Comparison of ENCODE assay signal across 11 cellular contexts in the genomic region with DNA sequence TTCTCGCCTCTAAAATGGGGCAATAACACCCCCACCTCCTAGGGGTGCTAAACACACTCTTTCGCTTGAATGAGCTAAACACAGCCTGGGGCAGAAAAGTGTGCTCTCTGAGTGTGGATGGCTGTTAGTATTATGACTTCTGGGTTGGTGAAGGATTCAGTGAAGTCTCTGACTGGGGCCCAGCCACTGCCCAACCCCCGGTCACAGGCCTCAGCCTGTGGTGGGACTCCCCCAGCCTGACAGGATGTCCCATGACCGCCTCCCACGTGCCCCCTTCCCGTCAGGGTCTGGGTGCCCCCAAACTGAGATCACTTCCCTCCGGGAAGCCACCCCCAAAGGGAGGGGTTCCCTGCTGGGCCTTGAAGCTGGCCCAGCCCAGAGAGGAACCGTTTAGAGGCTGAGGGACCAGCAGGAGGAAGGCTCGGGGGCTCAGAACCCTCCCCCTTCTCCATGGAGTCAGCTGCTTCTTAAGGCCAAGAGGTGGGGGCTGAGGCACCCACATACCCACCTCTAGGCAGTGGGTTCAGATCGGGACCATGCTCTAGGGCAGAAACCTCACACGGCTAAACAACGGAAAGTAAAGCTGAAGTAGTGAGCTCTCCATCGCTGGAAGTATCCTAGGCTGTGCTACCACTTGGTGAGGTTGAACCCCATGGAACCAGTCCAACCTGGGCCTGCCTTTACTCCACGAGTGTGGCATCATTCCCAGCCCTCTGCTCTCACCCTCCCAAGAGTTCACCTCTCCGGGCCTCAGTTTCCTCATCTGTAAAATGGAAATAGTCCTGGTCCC. TPM values are rescaled to one million over a fixed set of nuclear protein-coding genes. Genes with fewer than 3 reads are reported as not detected.
DNase-seq lines count a peak whose midpoint lies in the region; ATAC-seq and TF ChIP-seq lines count a peak whose summit lies in the region.
"Had no signal": no experiment of that assay in that cellular context is flagged by ENCODE, and none has a peak within 500 bp of the region (broad histone marks: within the 10 kb centered on the region; RNA-seq: fewer than 3 reads in every experiment).

No MANE protein-coding gene starts in this region.

- peaks cover 8% of the 10 kb centered on the region; the same call in 1 of the 2 replicates for H3K36me3 ChIP-seq in BLaER1

- H3K4me2 ChIP-seq in BLaER1: peak overlapping the region; percentile 77

- no peak for TF ChIP-seq POLR2A in erythroblast (IDR thresholded peaks at IDR 0.05; ENCODE audit: low read length)

- H3K9me3 ChIP-seq in BLaER1: no peaks in the 10 kb centered on the region

- no peak overlapping the region; the same call in 1 of the 2 replicates for H3K4me3 ChIP-seq in BLaER1

- POLR2A ChIA-PET in HEK293T (lab: Yijun Ruan, JAX): interaction anchor here (1.5 kb wide), 1 partner anchor 8 kb away, joined by 4 read pairs; no protein-coding TSS in a partner anchor

- H3K36me3 Mint-ChIP-seq in T-helper 2 cell treated with Interferon-gamma antibody and Interleukin-4, amounts not matched to agents 5 μg/mL and 100 μg/mL, for 36 hours (ENCODE audit: low read depth): no peaks in the 10 kb centered on the region
- no peaks in the 10 kb centered on the region for H3K36me3 Mint-ChIP-seq in HFFc6 (ENCODE audit: low read depth)

- H3K4me1 Mint-ChIP-seq in T-helper 2 cell treated with Interferon-gamma antibody and Interleukin-4, amounts not matched to agents 5 μg/mL and 100 μg/mL, for 36 hours (ENCODE audit: low read depth): no peaks in the 10 kb centered on the region
- H3K4me1 Mint-ChIP-seq in HFFc6 (ENCODE audit: low read depth): peaks cover 7% of the 10 kb centered on the region

- H3K27me3 Mint-ChIP-seq in T-helper 2 cell treated with Interferon-gamma antibody and Interleukin-4, amounts not matched to agents 5 μg/mL and 100 μg/mL, for 36 hours (ENCODE audit: low read depth): no peaks in the 10 kb centered on the region
- H3K27me3 Mint-ChIP-seq in HFFc6 (ENCODE audit: insufficient read depth): peaks cover 27% of the 10 kb centered on the region

- ATAC-seq in left ventricle myocardium superior (peak; percentile 38), GM21447 (IDR thresholded peaks at IDR 0.05; ENCODE audit: unreplicated experiment) (no peak)

- H4K20me1 ChIP-seq in BLaER1: peaks cover 75% of the 10 kb centered on the region

- peaks cover 91% of the 10 kb centered on the region for H3K4me1 ChIP-seq in BLaER1

- intact Hi-C loops in left ventricle myocardium superior (cut with micrococcal nuclease): no loop called here

- H3K9ac ChIP-seq in BLaER1: peak overlapping the region; percentile 30; the same call in 1 of the 2 replicates

- H3K27ac Mint-ChIP-seq in T-helper 2 cell treated with Interferon-gamma antibody and Interleukin-4, amounts not matched to agents 5 μg/mL and 100 μg/mL, for 36 hours: no peak overlapping the region
- H3K27ac Mint-ChIP-seq in HFFc6: no peak overlapping the region

- no peaks in the 10 kb centered on the region for H3K27me3 ChIP-seq in BLaER1

- H3K9me3 Mint-ChIP-seq in T-helper 2 cell treated with Interferon-gamma antibody and Interleukin-4, amounts not matched to agents 5 μg/mL and 100 μg/mL, for 36 hours: no peaks in the 10 kb centered on the region
- no peaks in the 10 kb centered on the region for H3K9me3 Mint-ChIP-seq in HFFc6

- DNase-seq in GM19240 (ENCODE audit: insufficient read length, low spot score): peak; percentile 62
- DNase-seq in T-helper 2 cell treated with Interferon-gamma antibody and Interleukin-4, amounts not matched to agents 5 μg/mL and 100 μg/mL, for 36 hours (ENCODE audit: low spot score): peak; percentile 15
- DNase-seq in left ventricle myocardium superior: peak; percentile 56
- DNase-seq in HFFc6: no peak
- DNase-seq in HEK293T (ENCODE audit: extremely low spot score): no peak
- no peak for DNase-seq in erythroblast (lab: John Stamatoyannopoulos, UW)
- DNase-seq: Calu3, HCEC 1CT, NCI-H187 treated with DMSO at 0.1 percent for 48 hours had no signal

- H3K27ac ChIP-seq in BLaER1: peak overlapping the region; percentile 16; the same call in 1 of the 2 replicates

- CTCF ChIA-PET in HEK293T (lab: Yijun Ruan, JAX): no interaction called here

- TF ChIP-seq CTCF in HFFc6 (IDR thresholded peaks at IDR 0.05): no peak

- no peak overlapping the region for H3K4me3 Mint-ChIP-seq in T-helper 2 cell treated with Interferon-gamma antibody and Interleukin-4, amounts not matched to agents 5 μg/mL and 100 μg/mL, for 36 hours
- H3K4me3 Mint-ChIP-seq in HFFc6: no peak overlapping the region

TF ChIP-seq in HEK293T, 16 proteins besides CTCF, POLR2A, EP300 and RAD21:
- TF ChIP-seq NFRKB (IDR thresholded peaks at IDR 0.05): no peak
- no peak for TF ChIP-seq L3MBTL2 (conservative IDR thresholded peaks at IDR 0.05)
- no peak for TF ChIP-seq LEF1 (IDR thresholded peaks at IDR 0.05; ENCODE audit: borderline replicate concordance)
- TF ChIP-seq CTBP1 (IDR thresholded peaks at IDR 0.05; ENCODE audit: borderline replicate concordance): no peak
- no peak for TF ChIP-seq TARDBP (IDR thresholded peaks at IDR 0.05)
- no peak for TF ChIP-seq BHLHE40 (IDR thresholded peaks at IDR 0.05; ENCODE audit: borderline replicate concordance)
- no peak for TF ChIP-seq FOXA1 (IDR thresholded peaks at IDR 0.05)
- TF ChIP-seq FOXK2 (IDR thresholded peaks at IDR 0.05): no peak
- no peak for TF ChIP-seq PKNOX1 (IDR thresholded peaks at IDR 0.05)
- no peak for TF ChIP-seq SUZ12 (IDR thresholded peaks at IDR 0.05)
- TF ChIP-seq HDGF (IDR thresholded peaks at IDR 0.05; ENCODE audit: borderline replicate concordance): no peak
- no peak for TF ChIP-seq ZNF384 (IDR thresholded peaks at IDR 0.05)
- no peak for TF ChIP-seq SP1 (IDR thresholded peaks at IDR 0.05)
- no peak for TF ChIP-seq ELF4 (IDR thresholded peaks at IDR 0.05)

RNA-seq across cellular contexts. Expression of gene DTX1, which starts 13.8 kb away (rescaled TPM):
- total RNA-seq in left ventricle myocardium superior: 2.4 TPM
- not detected for total RNA-seq in HFFc6 (2021; fragmentation: NEBNext Ultra II Directional; extraction: Animal tissue kit (Norgen Biotek cat#: 25700))
- total RNA-seq: Calu3 had no signal

Comparison
In these comparisons a context has a peak if more than half of its experiments do, and no peak if none do; other contexts are left out.
1. DNase-seq: peak in GM19240 (single experiment), T-helper 2 cell treated with Interferon-gamma antibody and Interleukin-4, amounts not matched to agents 5 μg/mL and 100 μg/mL, for 36 hours (single experiment) and left ventricle myocardium superior (single experiment); none in HFFc6 (single experiment), HEK293T (single experiment) and erythroblast (0 of 2).